1 cellular context compared by ENCODE assay signal in genomic region chr13:43319617-43320444, GRCh38.
TF ChIP-seq lines count a peak whose summit lies in the region.

No MANE protein-coding gene starts in this region.

TF ChIP-seq in GM23338, 12 proteins besides CTCF, POLR2A, EP300 and RAD21 (continued from another document):
- no peak for TF ChIP-seq REST (IDR thresholded peaks at IDR 0.05; ENCODE audit: unreplicated experiment)
